In genomic region chr20:34088871-34089479, GRCh38 we compare ENCODE assay signal across 28 cellular contexts. TPM values are rescaled to one million over a fixed set of nuclear protein-coding genes. Genes with fewer than 3 reads are reported as not detected.
DNase-seq lines count a peak whose midpoint lies in the region; ATAC-seq and TF ChIP-seq lines count a peak whose summit lies in the region.
"Had no signal": no experiment of that assay in that cellular context is flagged by ENCODE, and none has a peak within 500 bp of the region (broad histone marks: within the 10 kb centered on the region; RNA-seq: fewer than 3 reads in every experiment).

No MANE protein-coding gene starts in this region.

- no peak overlapping the region for H2BK12ac ChIP-seq in trophoblast cell (ENCODE audit: low read length)

- intact Hi-C loops in Right ventricle myocardium inferior (cut with DNase I) (no loop called here), left ventricle myocardium inferior (cut with micrococcal nuclease) (no loop called here), psoas muscle (cut with DNase I) (no loop called here)

- H3K23ac ChIP-seq in trophoblast cell (ENCODE audit: low read length) = no peak overlapping the region

- H4K91ac ChIP-seq in trophoblast cell (ENCODE audit: low read depth, low read length) = no peak overlapping the region

- H3K36me3 ChIP-seq in left ventricle myocardium inferior = peaks cover 72% of the 10 kb centered on the region
- H3K36me3 ChIP-seq in psoas muscle (ENCODE audit: insufficient read depth in 1 of 2, low read depth in 1 of 2) = peaks cover 23 to 97% of the 10 kb centered on the region in 2 donors
- peaks cover 35 to 61% of the 10 kb centered on the region in 2 experiments for H3K36me3 ChIP-seq in trophoblast cell (ENCODE audit: control insufficient read depth in 1 of 2, insufficient read depth in 2 of 2, low read length in 2 of 2)

- TF ChIP-seq CTCF in left ventricle myocardium inferior (IDR thresholded peaks at IDR 0.05; ENCODE audit: borderline replicate concordance) (no peak), brain (conservative IDR thresholded peaks at IDR 0.05) (no peak), psoas muscle (IDR thresholded peaks at IDR 0.05) (no peak)

- H3K4me1 Mint-ChIP-seq in T-helper 17 cell (peaks cover 21% of the 10 kb centered on the region), brain (peaks cover 22% of the 10 kb centered on the region)

- H3K9me3 ChIP-seq in left ventricle myocardium inferior (replicated peaks) = no peaks in the 10 kb centered on the region
- H3K9me3 ChIP-seq in T-helper 17 cell (ENCODE audit: control insufficient read depth, low read length, poor library complexity, severe bottlenecking) = no peaks in the 10 kb centered on the region
- no peaks in the 10 kb centered on the region for H3K9me3 ChIP-seq in psoas muscle
- H3K9me3 ChIP-seq in trophoblast cell (ENCODE audit: insufficient read depth, low read depth, low read length) = no peaks in the 10 kb centered on the region
- H3K9me3 ChIP-seq: BLaER1, breast epithelium, HAP-1, mucosa of descending colon, pancreas, right atrium auricular region, stomach, transverse colon had no signal

- H3K27me3 ChIP-seq in left ventricle myocardium inferior (ENCODE audit: low read depth) (no peaks in the 10 kb centered on the region), psoas muscle (ENCODE audit: insufficient read depth in 3 of 3, low read length in 2 of 3) (no peaks in the 10 kb centered on the region), trophoblast cell (ENCODE audit: insufficient read depth, low read length) (no peaks in the 10 kb centered on the region)
- H3K27me3 ChIP-seq: BLaER1, breast epithelium, hepatocyte, pancreas, right atrium auricular region, stomach, transverse colon had no signal

- no peak overlapping the region for H2BK120ac ChIP-seq in trophoblast cell (ENCODE audit: insufficient read depth, low read length, poor library complexity)

- no peak overlapping the region for H3K4ac ChIP-seq in trophoblast cell (ENCODE audit: low read depth, low read length)

- no peaks in the 10 kb centered on the region for H3K79me1 ChIP-seq in trophoblast cell (ENCODE audit: low read length)

- no peak overlapping the region for H3K4me2 ChIP-seq in trophoblast cell (ENCODE audit: low read length)
- H3K4me2 ChIP-seq: BLaER1, hepatocyte, smooth muscle cell had no signal

- H4K12ac ChIP-seq in trophoblast cell (ENCODE audit: low read depth, low read length) = no peak overlapping the region

- no peak for ATAC-seq in Right ventricle myocardium inferior
- ATAC-seq in T-helper 17 cell = no peak
- no peak for ATAC-seq in psoas muscle
- no peak for ATAC-seq in HG03095 (IDR thresholded peaks at IDR 0.05; ENCODE audit: unreplicated experiment)
- ATAC-seq: mucosa of descending colon had no signal

- no peak overlapping the region for H3K9ac ChIP-seq in trophoblast cell (ENCODE audit: low read length)
- H3K9ac ChIP-seq: BLaER1 had no signal

- H3K4me3 Mint-ChIP-seq in T-helper 17 cell (no peak overlapping the region), brain (peak overlapping the region in 1 of 5 experiments; percentile 14)
- H3K4me3 Mint-ChIP-seq: activated CD4-positive, alpha-beta T cell treated with anti-CD3 and anti-CD28 coated beads, Interleukin-2, amount 10 ng/mL, durations not matched to agents 24 days and 14 days; activated naive CD4-positive, alpha-beta T cell treated with anti-CD3 and anti-CD28 coated beads, Interleukin-2, amount 10 ng/mL, durations not matched to agents 7 days and 5 days had no signal

- H3K9me3 Mint-ChIP-seq in brain = no peaks in the 10 kb centered on the region
- H3K9me3 Mint-ChIP-seq: activated CD4-positive, alpha-beta T cell treated with anti-CD3 and anti-CD28 coated beads, Interleukin-2, amount 10 ng/mL, durations not matched to agents 24 days and 14 days; activated naive CD4-positive, alpha-beta T cell treated with anti-CD3 and anti-CD28 coated beads, Interleukin-2, amount 10 ng/mL, durations not matched to agents 7 days and 5 days had no signal

- peaks cover 10% of the 10 kb centered on the region for H3K36me3 Mint-ChIP-seq in T-helper 17 cell (ENCODE audit: low read depth)
- peaks cover 86% of the 10 kb centered on the region for H3K36me3 Mint-ChIP-seq in brain

- H3K4me3 ChIP-seq in left ventricle myocardium inferior (no peak overlapping the region), psoas muscle (no peak overlapping the region), trophoblast cell (ENCODE audit: low read depth, low read length) (no peak overlapping the region)
- H3K4me3 ChIP-seq: BLaER1, breast epithelium, HAP-1, hepatocyte, lung, mucosa of descending colon, pancreas, right atrium auricular region, smooth muscle cell, stomach, transverse colon had no signal

- H2BK5ac ChIP-seq in trophoblast cell (ENCODE audit: low read depth, low read length, poor library complexity) = no peak overlapping the region

- H3K27me3 Mint-ChIP-seq in T-helper 17 cell = no peaks in the 10 kb centered on the region
- H3K27me3 Mint-ChIP-seq in brain = no peaks in the 10 kb centered on the region
- H3K27me3 Mint-ChIP-seq: activated CD4-positive, alpha-beta T cell treated with anti-CD3 and anti-CD28 coated beads, Interleukin-2, amount 10 ng/mL, durations not matched to agents 24 days and 14 days; activated naive CD4-positive, alpha-beta T cell treated with anti-CD3 and anti-CD28 coated beads, Interleukin-2, amount 10 ng/mL, durations not matched to agents 7 days and 5 days had no signal

- no peaks in the 10 kb centered on the region for H3K79me2 ChIP-seq in trophoblast cell (ENCODE audit: control insufficient read depth, insufficient read depth, low read length, poor library complexity)

- DNase-seq in Right ventricle myocardium inferior (ENCODE audit: missing footprints) (peak; percentile 9), left ventricle myocardium inferior (no peak), T-helper 17 cell (no peak), psoas muscle (no peak), trophoblast cell (no peak), NCI-H128 (lab: John Stamatoyannopoulos, UW; ENCODE audit: unreplicated experiment) (no peak)
- DNase-seq: activated CD4-positive, alpha-beta T cell treated with anti-CD3 and anti-CD28 coated beads, Interleukin-2, amount 10 ng/mL, durations not matched to agents 24 days and 14 days; activated naive CD4-positive, alpha-beta T cell treated with anti-CD3 and anti-CD28 coated beads, Interleukin-2, amount 10 ng/mL, durations not matched to agents 7 days and 5 days; DMS153; Kasumi-1; mucosa of descending colon; NCI-H1417 treated with DMSO at 0.1 percent for 48 hours; NCI-H446; NCI-H82; pancreas; SIG-M5; T1000; transverse colon had no signal

- peak overlapping the region; percentile 76 for H3K27ac Mint-ChIP-seq in T-helper 17 cell
- peak overlapping the region in 3 of 5 experiments; percentile 44 to 62 (median 52) for H3K27ac Mint-ChIP-seq in brain

- WGBS in psoas muscle, 3 donors = 77 to 82% (median 77%) methylated on average over 8 to 11 of the region's 11 CpGs
- no CpG with 5 or more reads among the region's 11 CpGs for WGBS in trophoblast cell (ENCODE audit: extremely low coverage, insufficient coverage, insufficient read length)

- H3K27ac ChIP-seq in left ventricle myocardium inferior (replicated peaks) (no peak overlapping the region), psoas muscle (peak overlapping the region; percentile 40), trophoblast cell (ENCODE audit: low read depth, low read length) (no peak overlapping the region)
- H3K27ac ChIP-seq: BLaER1, breast epithelium, hepatocyte, pancreas, transverse colon had no signal

- no peak overlapping the region for H2AFZ ChIP-seq in trophoblast cell (ENCODE audit: insufficient read depth, low read length, poor library complexity)
- H2AFZ ChIP-seq: hepatocyte had no signal

- H3K4me1 ChIP-seq in left ventricle myocardium inferior (peaks cover 40% of the 10 kb centered on the region), psoas muscle (peaks cover 15% of the 10 kb centered on the region), trophoblast cell (ENCODE audit: control insufficient read depth in 1 of 2, insufficient read depth in 2 of 2, low read length in 2 of 2) (no peaks in the 10 kb centered on the region)
- H3K4me1 ChIP-seq: breast epithelium, HAP-1, transverse colon had no signal

- no peak overlapping the region for H2AK5ac ChIP-seq in trophoblast cell (ENCODE audit: low read length)

- H3K14ac ChIP-seq in trophoblast cell (ENCODE audit: low read length) = no peak overlapping the region

- H3K18ac ChIP-seq in trophoblast cell (ENCODE audit: low read length) = no peak overlapping the region

- no peak overlapping the region for H4K8ac ChIP-seq in trophoblast cell (ENCODE audit: low read depth, low read length)

RNA-seq across cellular contexts. Expression of gene EIF2S2, which starts 23.1 kb away (rescaled TPM):
- total RNA-seq in Right ventricle myocardium inferior = 43.7 TPM
- total RNA-seq in left ventricle myocardium inferior = 41.0 TPM
- total RNA-seq in T-helper 17 cell = 10 to 100 TPM; 18.8 to 20.6 TPM
- 56.2 TPM for polyA plus RNA-seq in brain (ENCODE audit: insufficient read depth, low read depth, low replicate concordance)
- 10 to 100 TPM; 49.4 to 88.9 (median 82.8) TPM for total RNA-seq in psoas muscle
- 100 to 1,000 TPM in 2 of 3 donors, 10 to 100 TPM in 1; 95.8 to 219 (median 192) TPM for polyA plus RNA-seq in psoas muscle
- polyA plus RNA-seq in trophoblast cell (2013) = 216 and 219 TPM in 2 replicates
